12 cellular contexts compared by ENCODE assay signal in genomic region chr6:148423601-148424270, GRCh38.
DNase-seq lines count a peak whose midpoint lies in the region; ATAC-seq and TF ChIP-seq lines count a peak whose summit lies in the region.
"Had no signal": no experiment of that assay in that cellular context is flagged by ENCODE, and none has a peak within 500 bp of the region (broad histone marks: within the 10 kb centered on the region; RNA-seq: fewer than 3 reads in every experiment).

No MANE protein-coding gene starts in this region.

- DNase-seq in NCI-H774 (lab: John Stamatoyannopoulos, UW) (peak; percentile 56), fibroblast of pulmonary artery (ENCODE audit: low read depth) (peak; percentile 16), prostate gland (ENCODE audit: low spot score) (peak; percentile 19), 8988T (no peak), ovary (no peak), GDM1 (lab: John Stamatoyannopoulos, UW) (no peak)
- DNase-seq in activated naive CD4-positive, alpha-beta T cell treated with anti-CD3 and anti-CD28 coated beads, Interleukin-2, amount 10 ng/mL, durations not matched to agents 7 days and 5 days: no peak
- DNase-seq: activated CD4-positive, alpha-beta T cell treated with anti-CD3 and anti-CD28 coated beads for 4 hours; H9; NCI-H1694; stimulated activated CD4-positive, alpha-beta T cell treated with anti-CD3 and anti-CD28 coated beads, Interleukin-4, amount 100 ng/mL, for 4 hours had no signal

- TF ChIP-seq CTCF in fibroblast of pulmonary artery (IDR thresholded peaks at IDR 0.05; ENCODE audit: low read length, missing control alignments): no peak
- TF ChIP-seq CTCF in prostate gland (IDR thresholded peaks at IDR 0.05): no peak
- TF ChIP-seq CTCF in ovary (IDR thresholded peaks at IDR 0.05): no peak

- H3K9me3 ChIP-seq in prostate gland: no peaks in the 10 kb centered on the region
- no peaks in the 10 kb centered on the region for H3K9me3 ChIP-seq in ovary

- no peak for TF ChIP-seq EP300 in ovary (IDR thresholded peaks at IDR 0.05)

- H3K4me3 ChIP-seq in fibroblast of pulmonary artery (replicated peaks; ENCODE audit: low read depth, low read length) (no peak overlapping the region), prostate gland (no peak overlapping the region), ovary (no peak overlapping the region)

- H3K27me3 ChIP-seq in prostate gland (replicated peaks; ENCODE audit: insufficient read depth) (no peaks in the 10 kb centered on the region), ovary (no peaks in the 10 kb centered on the region)

- H3K9me3 Mint-ChIP-seq in activated naive CD4-positive, alpha-beta T cell treated with anti-CD3 and anti-CD28 coated beads, Interleukin-2, amount 10 ng/mL, durations not matched to agents 7 days and 5 days: no peaks in the 10 kb centered on the region
- H3K9me3 Mint-ChIP-seq: H9 had no signal

- H3K4me1 Mint-ChIP-seq in activated naive CD4-positive, alpha-beta T cell treated with anti-CD3 and anti-CD28 coated beads, Interleukin-2, amount 10 ng/mL, durations not matched to agents 7 days and 5 days: no peaks in the 10 kb centered on the region

- CTCF ChIA-PET in activated naive CD4-positive, alpha-beta T cell treated with anti-CD3 and anti-CD28 coated beads, Interleukin-2, amount 10 ng/mL, durations not matched to agents 7 days and 5 days (lab: Charles Lee): no interaction called here

- no peaks in the 10 kb centered on the region for H3K4me1 ChIP-seq in prostate gland (replicated peaks)
- H3K4me1 ChIP-seq in ovary (ENCODE audit: insufficient read depth): no peaks in the 10 kb centered on the region

- no peak for TF ChIP-seq POLR2A in prostate gland (IDR thresholded peaks at IDR 0.05)
- no peak for TF ChIP-seq POLR2A in ovary (IDR thresholded peaks at IDR 0.05)

- ATAC-seq in HG02678 (IDR thresholded peaks at IDR 0.05; ENCODE audit: unreplicated experiment): peak; percentile 87

- H3K4me3 Mint-ChIP-seq in activated naive CD4-positive, alpha-beta T cell treated with anti-CD3 and anti-CD28 coated beads, Interleukin-2, amount 10 ng/mL, durations not matched to agents 7 days and 5 days: no peak overlapping the region
- H3K4me3 Mint-ChIP-seq: H9 had no signal

- WGBS in prostate gland: 17% methylated on average over 9 of the region's 9 CpGs
- whole genome bisulfite sequencing in ovary, 3 donors: 43 to 68% (median 49%) methylated on average over 9 of the region's 9 CpGs

- H3K36me3 Mint-ChIP-seq in activated naive CD4-positive, alpha-beta T cell treated with anti-CD3 and anti-CD28 coated beads, Interleukin-2, amount 10 ng/mL, durations not matched to agents 7 days and 5 days: no peaks in the 10 kb centered on the region

- intact Hi-C loops in prostate gland (cut with DNase I): no loop called here
- intact Hi-C loops in ovary (cut with DNase I): no loop called here

- H3K27ac ChIP-seq in prostate gland: peak overlapping the region; percentile 26 to 28
- no peak overlapping the region for H3K27ac ChIP-seq in ovary

- H3K36me3 ChIP-seq in prostate gland: no peaks in the 10 kb centered on the region
- no peaks in the 10 kb centered on the region for H3K36me3 ChIP-seq in ovary

- no peak overlapping the region for H3K27ac Mint-ChIP-seq in activated naive CD4-positive, alpha-beta T cell treated with anti-CD3 and anti-CD28 coated beads, Interleukin-2, amount 10 ng/mL, durations not matched to agents 7 days and 5 days

- peaks cover 20% of the 10 kb centered on the region for H3K27me3 Mint-ChIP-seq in activated naive CD4-positive, alpha-beta T cell treated with anti-CD3 and anti-CD28 coated beads, Interleukin-2, amount 10 ng/mL, durations not matched to agents 7 days and 5 days

Comparison
In these comparisons a context has a peak if more than half of its experiments do, and no peak if none do; other contexts are left out.
1. DNase-seq: peak in NCI-H774 (single experiment), fibroblast of pulmonary artery (single experiment) and prostate gland (single experiment); none in activated naive CD4-positive, alpha-beta T cell treated with anti-CD3 and anti-CD28 coated beads, Interleukin-2, amount 10 ng/mL, durations not matched to agents 7 days and 5 days (single experiment), 8988T (single experiment), ovary (0 of 5) and GDM1 (single experiment).
2. H3K27ac ChIP-seq: peak in prostate gland (2 of 2); none in ovary (0 of 2).